8 cellular contexts compared by ENCODE assay signal in genomic region chr6:42889815-42890214, GRCh38.
DNase-seq lines count a peak whose midpoint lies in the region; ATAC-seq and TF ChIP-seq lines count a peak whose summit lies in the region.

No MANE protein-coding gene starts in this region.

- peaks cover 22% of the 10 kb centered on the region for H3K4me1 Mint-ChIP-seq in dendritic cell treated with granulocyte-macrophage colony-stimulating factor and Interleukin-4, amounts not matched to agents 40 ng/mL and 50 ng/mL, for 4 days (ENCODE audit: low read depth)

- no peaks in the 10 kb centered on the region for H3K27me3 Mint-ChIP-seq in dendritic cell treated with granulocyte-macrophage colony-stimulating factor and Interleukin-4, amounts not matched to agents 40 ng/mL and 50 ng/mL, for 4 days

- H2AFZ ChIP-seq in DND-41 (ENCODE audit: low read depth, low read length): 0 out of 2 replicates have a peak overlapping the region, but pooled peaks have one; percentile 91

- TF ChIP-seq CTCF in DND-41 (IDR thresholded peaks at IDR 0.05; ENCODE audit: borderline replicate concordance, extremely low read depth, low read length, poor library complexity, severe bottlenecking) (no peak), neutrophil (IDR thresholded peaks at IDR 0.05) (no peak)

- peak overlapping the region; percentile 73 for H3K4me2 ChIP-seq in DND-41 (ENCODE audit: insufficient read depth, low read length)

- peak overlapping the region; percentile 88 for H3K27ac ChIP-seq in DND-41 (ENCODE audit: low read length)
- H3K27ac ChIP-seq in neutrophil: peak overlapping the region; percentile 79

- H3K9ac ChIP-seq in DND-41 (ENCODE audit: low read depth, low read length): peak overlapping the region; percentile 78
- H3K9ac ChIP-seq in NT2/D1 (ENCODE audit: insufficient read length, low read depth): peak overlapping the region; percentile 70

- H3K4me3 Mint-ChIP-seq in dendritic cell treated with granulocyte-macrophage colony-stimulating factor and Interleukin-4, amounts not matched to agents 40 ng/mL and 50 ng/mL, for 4 days: peak overlapping the region; percentile 85

- H3K4me3 ChIP-seq in DND-41 (ENCODE audit: low read depth in 1 of 2, low read length in 2 of 2): peak overlapping the region; percentile 39 to 81; a peak in 3 of 4 replicates
- peak overlapping the region; percentile 83 for H3K4me3 ChIP-seq in NT2/D1 (ENCODE audit: insufficient read length, low read depth)
- peak overlapping the region; percentile 76 to 93 for H3K4me3 ChIP-seq in neutrophil (ENCODE audit: low read depth in 1 of 2, low read length in 1 of 2)

- ATAC-seq in DND-41 (ENCODE audit: insufficient read depth, low read depth) (0 out of 3 replicates have a peak, but pooled peaks have one; percentile 10), HG02938 (IDR thresholded peaks at IDR 0.05; ENCODE audit: unreplicated experiment) (no peak), GM21723 (IDR thresholded peaks at IDR 0.05; ENCODE audit: unreplicated experiment) (no peak)

- H3K9me3 Mint-ChIP-seq in dendritic cell treated with granulocyte-macrophage colony-stimulating factor and Interleukin-4, amounts not matched to agents 40 ng/mL and 50 ng/mL, for 4 days: no peaks in the 10 kb centered on the region

- peak overlapping the region; percentile 92 for H3K27ac Mint-ChIP-seq in dendritic cell treated with granulocyte-macrophage colony-stimulating factor and Interleukin-4, amounts not matched to agents 40 ng/mL and 50 ng/mL, for 4 days

- H3K4me1 ChIP-seq in DND-41 (ENCODE audit: insufficient read depth, low read length): peaks cover 36% of the 10 kb centered on the region
- H3K4me1 ChIP-seq in NT2/D1 (ENCODE audit: insufficient read depth, insufficient read length): no peaks in the 10 kb centered on the region
- peaks cover 30 to 36% of the 10 kb centered on the region in 2 experiments for H3K4me1 ChIP-seq in neutrophil (ENCODE audit: control insufficient read depth in 1 of 2, insufficient read depth in 1 of 2, low read depth in 1 of 2, low read length in 1 of 2)

- peaks cover 49% of the 10 kb centered on the region for H3K36me3 Mint-ChIP-seq in dendritic cell treated with granulocyte-macrophage colony-stimulating factor and Interleukin-4, amounts not matched to agents 40 ng/mL and 50 ng/mL, for 4 days (ENCODE audit: low read depth)

- H3K36me3 ChIP-seq in DND-41 (ENCODE audit: insufficient read depth, low read length) (peaks cover 31% of the 10 kb centered on the region), NT2/D1 (ENCODE audit: insufficient read depth, insufficient read length, low read length) (peaks cover 17% of the 10 kb centered on the region), neutrophil (peaks cover 17% of the 10 kb centered on the region)

- intact Hi-C loops in dendritic cell treated with granulocyte-macrophage colony-stimulating factor and Interleukin-4, amounts not matched to agents 40 ng/mL and 50 ng/mL, for 4 days (cut with micrococcal nuclease): loop anchor here (1.0 kb wide), 1 partner anchor 144 kb away; the partner anchor contains the start of gene TBCC

- no peak for DNase-seq in DND-41
- no peak for DNase-seq in NT2/D1 (ENCODE audit: low read depth, low spot score)
- no peak for DNase-seq in UCSD-AML1 (lab: John Stamatoyannopoulos, UW; ENCODE audit: unreplicated experiment)
- no peak for DNase-seq in middle frontal gyrus (ENCODE audit: extremely low spot score, low spot score)

- peaks cover 18% of the 10 kb centered on the region for H3K79me2 ChIP-seq in DND-41 (ENCODE audit: insufficient read depth, low read length)

- H3K27me3 ChIP-seq in DND-41 (ENCODE audit: insufficient read depth, low read length, poor library complexity) (no peaks in the 10 kb centered on the region), NT2/D1 (ENCODE audit: insufficient read depth, insufficient read length) (no peaks in the 10 kb centered on the region), neutrophil (no peaks in the 10 kb centered on the region)

- peaks cover 1% of the 10 kb centered on the region; the same call in 1 of the 2 replicates for H4K20me1 ChIP-seq in DND-41 (ENCODE audit: insufficient read depth, low read length)

- H3K9me3 ChIP-seq in DND-41 (ENCODE audit: insufficient read depth, low read length, severe bottlenecking) (no peaks in the 10 kb centered on the region), NT2/D1 (ENCODE audit: insufficient read depth, low read length) (no peaks in the 10 kb centered on the region), neutrophil (no peaks in the 10 kb centered on the region)
